Comparison of ENCODE assay signal across 9 cellular contexts in genomic region chr10:77846718-77847311, GRCh38.
DNase-seq lines count a peak whose midpoint lies in the region; ATAC-seq and TF ChIP-seq lines count a peak whose summit lies in the region.
"Had no signal": no experiment of that assay in that cellular context is flagged by ENCODE, and none has a peak within 500 bp of the region (broad histone marks: within the 10 kb centered on the region; RNA-seq: fewer than 3 reads in every experiment).

No MANE protein-coding gene starts in this region.

- peak overlapping the region; percentile 63 for H3K9ac ChIP-seq in SK-N-MC (ENCODE audit: insufficient read length)

- no peaks in the 10 kb centered on the region for H3K9me3 Mint-ChIP-seq in activated naive CD8-positive, alpha-beta T cell treated with anti-CD3 and anti-CD28 coated beads, Interleukin-2, amount 10 ng/mL, durations not matched to agents 7 days and 5 days
- H3K9me3 Mint-ChIP-seq: IgD-negative memory B cell had no signal

- ATAC-seq in GM19395 (IDR thresholded peaks at IDR 0.05; ENCODE audit: unreplicated experiment) (peak; percentile 81), upper lobe of right lung (peak; percentile 90)
- ATAC-seq in activated naive CD8-positive, alpha-beta T cell treated with anti-CD3 and anti-CD28 coated beads, Interleukin-2, amount 10 ng/mL, durations not matched to agents 7 days and 5 days (ENCODE audit: low read depth) = peak; percentile 66

- H3K4me1 ChIP-seq in cardiac muscle cell (ENCODE audit: low read depth) = peaks cover 17% of the 10 kb centered on the region
- peaks cover 4% of the 10 kb centered on the region for H3K4me1 ChIP-seq in upper lobe of right lung

- POLR2A ChIA-PET in BJ (lab: Charles Lee) = interaction anchor here (0.5 kb wide), 1 partner anchor 25 kb away, joined by 9 read pairs; no protein-coding TSS in a partner anchor
- POLR2A ChIA-PET in activated naive CD8-positive, alpha-beta T cell treated with anti-CD3 and anti-CD28 coated beads, Interleukin-2, amount 10 ng/mL, durations not matched to agents 7 days and 5 days (lab: Charles Lee) = interaction anchor here (0.5 kb wide), 1 partner anchor 183 kb away, joined by 3 read pairs; no protein-coding TSS in a partner anchor

- H3K27ac Mint-ChIP-seq in activated naive CD8-positive, alpha-beta T cell treated with anti-CD3 and anti-CD28 coated beads, Interleukin-2, amount 10 ng/mL, durations not matched to agents 7 days and 5 days = no peak overlapping the region

- peaks cover 8% of the 10 kb centered on the region for H3K4me1 Mint-ChIP-seq in activated naive CD8-positive, alpha-beta T cell treated with anti-CD3 and anti-CD28 coated beads, Interleukin-2, amount 10 ng/mL, durations not matched to agents 7 days and 5 days
- H3K4me1 Mint-ChIP-seq: IgD-negative memory B cell had no signal

- CTCF ChIA-PET in BJ (lab: Yijun Ruan, JAX) = interaction anchor here (0.6 to 3.5 kb wide), 29 partner anchors 9 to 594 kb away, joined by 3 to 23 read pairs (median 5); partner anchors contain the start of gene POLR3A

- H3K4me3 ChIP-seq in BJ (ENCODE audit: low read depth, low read length) (no peak overlapping the region), SK-N-MC (no peak overlapping the region), cardiac muscle cell (no peak overlapping the region), upper lobe of right lung (no peak overlapping the region)

- H3K4me3 Mint-ChIP-seq in activated naive CD8-positive, alpha-beta T cell treated with anti-CD3 and anti-CD28 coated beads, Interleukin-2, amount 10 ng/mL, durations not matched to agents 7 days and 5 days = no peak overlapping the region
- H3K4me3 Mint-ChIP-seq: IgD-negative memory B cell had no signal

- H3K36me3 ChIP-seq in BJ (ENCODE audit: control insufficient read depth, insufficient read depth, low read length) (peaks cover 13% of the 10 kb centered on the region), SK-N-MC (ENCODE audit: insufficient read depth, low read length) (no peaks in the 10 kb centered on the region), cardiac muscle cell (no peaks in the 10 kb centered on the region), upper lobe of right lung (peaks cover 30% of the 10 kb centered on the region)

- H3K9me3 ChIP-seq in SK-N-MC (ENCODE audit: low read depth, low read length) (no peaks in the 10 kb centered on the region), cardiac muscle cell (ENCODE audit: low read depth) (no peaks in the 10 kb centered on the region), upper lobe of right lung (no peaks in the 10 kb centered on the region)

- intact Hi-C loops in upper lobe of right lung (cut with DNase I) = loop anchor here (10.0 kb wide), 1 partner anchor 138 kb away; no protein-coding TSS in a partner anchor

- in situ Hi-C loops in KBM-7 (cut with MboI; ENCODE audit: low pct_unique_long_range_greater_than_20kb, low sequenced_read_pairs) = no loop called here

- no peaks in the 10 kb centered on the region for H3K36me3 Mint-ChIP-seq in activated naive CD8-positive, alpha-beta T cell treated with anti-CD3 and anti-CD28 coated beads, Interleukin-2, amount 10 ng/mL, durations not matched to agents 7 days and 5 days
- H3K36me3 Mint-ChIP-seq: IgD-negative memory B cell had no signal

- no peaks in the 10 kb centered on the region for H3K27me3 Mint-ChIP-seq in activated naive CD8-positive, alpha-beta T cell treated with anti-CD3 and anti-CD28 coated beads, Interleukin-2, amount 10 ng/mL, durations not matched to agents 7 days and 5 days
- H3K27me3 Mint-ChIP-seq: IgD-negative memory B cell had no signal

- DNase-seq in BJ (ENCODE audit: low read depth) (no peak), KBM-7 (peak; percentile 76), SK-N-MC (ENCODE audit: low read depth, low spot score) (no peak), cardiac muscle cell (ENCODE audit: low read depth in 1 of 2, low spot score in 1 of 2) (peak; percentile 73 to 80), pons (ENCODE audit: low spot score) (peak; percentile 79), upper lobe of right lung (peak; percentile 87)
- DNase-seq in activated naive CD8-positive, alpha-beta T cell treated with anti-CD3 and anti-CD28 coated beads, Interleukin-2, amount 10 ng/mL, durations not matched to agents 7 days and 5 days = peak; percentile 78

- H3K27me3 ChIP-seq in BJ (ENCODE audit: control insufficient read depth, insufficient read depth, low read length) (no peaks in the 10 kb centered on the region), cardiac muscle cell (no peaks in the 10 kb centered on the region), upper lobe of right lung (no peaks in the 10 kb centered on the region)

- H3K27ac ChIP-seq in SK-N-MC = no peak overlapping the region
- peak overlapping the region; percentile 31 for H3K27ac ChIP-seq in cardiac muscle cell
- no peak overlapping the region for H3K27ac ChIP-seq in upper lobe of right lung

- TF ChIP-seq CTCF in BJ (IDR thresholded peaks at IDR 0.05; ENCODE audit: insufficient read depth, low read depth, low read length) (peak; percentile 95), cardiac muscle cell (IDR thresholded peaks at IDR 0.05; ENCODE audit: low read depth, low read length) (peak; percentile 95), upper lobe of right lung (IDR thresholded peaks at IDR 0.05) (peak; percentile 97)

Comparison
In these comparisons a context has a peak if more than half of its experiments do, and no peak if none do; other contexts are left out.
1. DNase-seq: peak in KBM-7 (single experiment), activated naive CD8-positive, alpha-beta T cell treated with anti-CD3 and anti-CD28 coated beads, Interleukin-2, amount 10 ng/mL, durations not matched to agents 7 days and 5 days (single experiment), cardiac muscle cell (2 of 2), pons (single experiment) and upper lobe of right lung (single experiment); none in BJ (single experiment) and SK-N-MC (single experiment).
2. Peak in every context shown above with its lines, with median percentiles within 50 percentile points of each other: CTCF ChIP-seq and ATAC-seq.